Comparison of ENCODE assay signal across 1 cellular context in genomic region chr2:224389317-224389716, GRCh38.
TF ChIP-seq lines count a peak whose summit lies in the region.

No MANE protein-coding gene starts in this region.

TF ChIP-seq in WTC11, 78 proteins besides CTCF, POLR2A, EP300 and RAD21:
- no peak for TF ChIP-seq PRDM15 (CRISPR knock-in tag; IDR thresholded peaks at IDR 0.05)
- no peak for TF ChIP-seq MXD4 (CRISPR knock-in tag; IDR thresholded peaks at IDR 0.05; ENCODE audit: borderline replicate concordance)
- no peak for TF ChIP-seq FOXP1 (CRISPR knock-in tag; IDR thresholded peaks at IDR 0.05; ENCODE audit: borderline replicate concordance)
- no peak for TF ChIP-seq ATF1 (CRISPR knock-in tag; IDR thresholded peaks at IDR 0.05)
- TF ChIP-seq E2F4 (CRISPR knock-in tag; IDR thresholded peaks at IDR 0.05; ENCODE audit: borderline replicate concordance, low read depth) = no peak
- no peak for TF ChIP-seq CBFB (CRISPR knock-in tag; IDR thresholded peaks at IDR 0.05; ENCODE audit: low read depth)
- TF ChIP-seq GTF2I (CRISPR knock-in tag; conservative IDR thresholded peaks at IDR 0.05) = no peak
- no peak for TF ChIP-seq ZNF425 (CRISPR knock-in tag; conservative IDR thresholded peaks at IDR 0.05)
- no peak for TF ChIP-seq PRRX2 (CRISPR knock-in tag; IDR thresholded peaks at IDR 0.05)
- no peak for TF ChIP-seq IRF2 (CRISPR knock-in tag; IDR thresholded peaks at IDR 0.05; ENCODE audit: borderline replicate concordance, low read depth)
- TF ChIP-seq ZBTB43 (CRISPR knock-in tag; IDR thresholded peaks at IDR 0.05) = no peak
- TF ChIP-seq ERG (CRISPR knock-in tag; IDR thresholded peaks at IDR 0.05) = no peak
- no peak for TF ChIP-seq ZNF396 (CRISPR knock-in tag; IDR thresholded peaks at IDR 0.05; ENCODE audit: borderline replicate concordance)
- TF ChIP-seq FOXJ3 (CRISPR knock-in tag; IDR thresholded peaks at IDR 0.05; ENCODE audit: borderline replicate concordance) = no peak
- no peak for TF ChIP-seq SMAD4 (CRISPR knock-in tag; IDR thresholded peaks at IDR 0.05)
